In the genomic region with DNA sequence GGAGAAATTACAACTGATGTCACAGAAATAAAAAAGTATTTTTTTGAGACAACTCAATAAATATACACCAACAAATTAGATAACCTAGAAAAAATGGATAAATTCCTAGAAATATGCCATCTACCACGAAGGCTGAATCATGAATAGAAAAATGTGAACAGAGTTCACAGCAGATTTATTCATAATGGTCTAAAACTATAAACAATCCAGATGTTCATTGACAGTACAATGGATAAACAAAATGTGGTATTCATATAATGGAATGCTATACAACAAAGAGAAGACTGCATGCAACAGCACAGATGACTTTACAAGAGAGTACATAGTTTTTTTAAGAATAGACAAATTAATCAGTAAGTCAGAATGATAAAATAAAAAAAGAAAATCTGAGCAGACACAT, we compare ENCODE assay signal across 19 cellular contexts. TPM values are rescaled to one million over a fixed set of nuclear protein-coding genes. Genes with fewer than 3 reads are reported as not detected.
A peak's percentile ranks its signal among the peaks of the same experiment; 100 is the strongest.
DNase-seq lines count a peak whose midpoint lies in the region; ATAC-seq, FAIRE-seq and TF ChIP-seq lines count a peak whose summit lies in the region.
"Had no signal": no experiment of that assay in that cellular context is flagged by ENCODE, and none has a peak within 500 bp of the region (broad histone marks: within the 10 kb centered on the region; RNA-seq: fewer than 3 reads in every experiment).

No MANE protein-coding gene starts in this region.

- DNase-seq in AG09319 (ENCODE audit: extremely low read depth, low read depth), result peak; percentile 38
- peak; percentile 79 for DNase-seq in HCEC 1CT
- peak; percentile 22 for DNase-seq in astrocyte (ENCODE audit: low read depth)
- peak; percentile 66 for DNase-seq in fibroblast of the aortic adventitia (ENCODE audit: low read depth)
- no peak for DNase-seq in G401 (ENCODE audit: low spot score)
- DNase-seq in T-helper 2 cell, result no peak
- no peak for DNase-seq in activated CD4-positive, alpha-beta T cell treated with anti-CD3 and anti-CD28 coated beads for 36 hours
- no peak for DNase-seq in activated gamma-delta T cell treated with Interleukin-2 at 50 U/mL for 16 hours
- DNase-seq: CD8-positive, alpha-beta T cell; KBM-7; MG63; NCI-H1105; NCI-H187 treated with DMSO at 0.1 percent for 48 hours; NCI-H2171 treated with DMSO at 0.1 percent for 48 hours; NCI-H774; Right ventricle myocardium superior had no signal

- H3K4me2 ChIP-seq in astrocyte (ENCODE audit: low read length), result no peak overlapping the region

- no peak overlapping the region for H3K9ac ChIP-seq in astrocyte (ENCODE audit: low read length)

- peaks cover 20% of the 10 kb centered on the region for H4K20me1 ChIP-seq in astrocyte (ENCODE audit: insufficient read depth, low read length)

- H3K27ac ChIP-seq in astrocyte (ENCODE audit: low read depth, low read length), result no peak overlapping the region

- no peaks in the 10 kb centered on the region for H3K9me3 ChIP-seq in astrocyte (ENCODE audit: insufficient read depth, low read depth, low read length)
- H3K9me3 ChIP-seq: MG63 had no signal

- peaks cover 48% of the 10 kb centered on the region for H3K79me2 ChIP-seq in astrocyte (ENCODE audit: insufficient read depth, low read length)

- no peaks in the 10 kb centered on the region for H3K27me3 Mint-ChIP-seq in astrocyte (ENCODE audit: low read depth, unreplicated experiment)
- no peaks in the 10 kb centered on the region for H3K27me3 Mint-ChIP-seq in activated CD4-positive, alpha-beta T cell treated with anti-CD3 and anti-CD28 coated beads for 36 hours

- peaks cover 4% of the 10 kb centered on the region for H3K36me3 ChIP-seq in astrocyte (ENCODE audit: insufficient read depth, low read length)

- peaks cover 2% of the 10 kb centered on the region for H3K4me1 ChIP-seq in astrocyte (ENCODE audit: insufficient read depth, low read length)

- H3K36me3 Mint-ChIP-seq in astrocyte (ENCODE audit: low read depth, unreplicated experiment), result peaks cover 16% of the 10 kb centered on the region
- peaks cover 11% of the 10 kb centered on the region for H3K36me3 Mint-ChIP-seq in activated CD4-positive, alpha-beta T cell treated with anti-CD3 and anti-CD28 coated beads for 36 hours (ENCODE audit: low read depth)

- H3K4me3 Mint-ChIP-seq in astrocyte (ENCODE audit: unreplicated experiment), result no peak overlapping the region
- no peak overlapping the region for H3K4me3 Mint-ChIP-seq in activated CD4-positive, alpha-beta T cell treated with anti-CD3 and anti-CD28 coated beads for 36 hours
- H3K4me3 Mint-ChIP-seq: CD8-positive, alpha-beta T cell had no signal

- H3K4me3 ChIP-seq in astrocyte (ENCODE audit: insufficient read depth, low read depth, low read length) (no peak overlapping the region), fibroblast of the aortic adventitia (ENCODE audit: low read depth, low read length) (no peak overlapping the region)
- H3K4me3 ChIP-seq: MG63 had no signal

- TF ChIP-seq CTCF in AG09319 (IDR thresholded peaks at IDR 0.05; ENCODE audit: low read depth, low read length) (no peak), astrocyte (IDR thresholded peaks at IDR 0.05; ENCODE audit: insufficient read depth, low read depth, low read length) (no peak), fibroblast of the aortic adventitia (IDR thresholded peaks at IDR 0.05; ENCODE audit: insufficient read depth, low read length) (no peak)

- FAIRE-seq in astrocyte (lab: Jason Lieb, UNC), result no peak
- FAIRE-seq: GM18507 had no signal

- in situ Hi-C loops in G401 (cut with HindIII; ENCODE audit: low sequenced_read_pairs), result no loop called here

- no peaks in the 10 kb centered on the region for H3K27me3 ChIP-seq in astrocyte (ENCODE audit: insufficient read depth, low read length)
- H3K27me3 ChIP-seq: MG63 had no signal

- H3K4me1 Mint-ChIP-seq in astrocyte (ENCODE audit: low read depth, unreplicated experiment), result no peaks in the 10 kb centered on the region
- H3K4me1 Mint-ChIP-seq in activated CD4-positive, alpha-beta T cell treated with anti-CD3 and anti-CD28 coated beads for 36 hours, result peaks cover 3% of the 10 kb centered on the region

- H2AFZ ChIP-seq in astrocyte (ENCODE audit: low read depth, low read length), result no peak overlapping the region

- ATAC-seq in activated CD4-positive, alpha-beta T cell treated with anti-CD3 and anti-CD28 coated beads for 36 hours, result no peak
- ATAC-seq: CD8-positive, alpha-beta T cell; HCT116; Panc1 had no signal

- peaks cover 2% of the 10 kb centered on the region for H3K9me3 Mint-ChIP-seq in astrocyte (ENCODE audit: unreplicated experiment)
- H3K9me3 Mint-ChIP-seq in activated CD4-positive, alpha-beta T cell treated with anti-CD3 and anti-CD28 coated beads for 36 hours (ENCODE audit: low read depth), result peaks cover 6% of the 10 kb centered on the region
- H3K9me3 Mint-ChIP-seq: CD8-positive, alpha-beta T cell had no signal

- intact Hi-C loops in activated CD4-positive, alpha-beta T cell treated with anti-CD3 and anti-CD28 coated beads for 36 hours (cut with DNase I, micrococcal nuclease), result no loop called here

- CTCF ChIA-PET in activated CD4-positive, alpha-beta T cell treated with anti-CD3 and anti-CD28 coated beads for 36 hours (lab: Charles Lee), result interaction anchor here (0.6 kb wide), 1 partner anchor 96 kb away, joined by 3 read pairs; no protein-coding TSS in a partner anchor

- H3K27ac Mint-ChIP-seq in astrocyte (ENCODE audit: unreplicated experiment), result no peak overlapping the region
- no peak overlapping the region for H3K27ac Mint-ChIP-seq in activated CD4-positive, alpha-beta T cell treated with anti-CD3 and anti-CD28 coated beads for 36 hours
- H3K27ac Mint-ChIP-seq: CD8-positive, alpha-beta T cell had no signal

- POLR2A ChIA-PET in activated CD4-positive, alpha-beta T cell treated with anti-CD3 and anti-CD28 coated beads for 36 hours (lab: Charles Lee), result no interaction called here

RNA-seq across cellular contexts. Expression of gene CLOCK, which starts 55.2 kb away (rescaled TPM):
- 20.4 and 21.4 TPM in 2 replicates for total RNA-seq in astrocyte
- 24.8 and 39.0 TPM in 2 replicates for total RNA-seq in fibroblast of the aortic adventitia (ENCODE audit: low replicate concordance)
- 9.9 and 14.3 TPM in 2 replicates for total RNA-seq in G401 (2014; rRNA removed; shearing (Covaris generic))
- 10 to 100 TPM; 10.4 to 13.3 TPM for total RNA-seq in activated CD4-positive, alpha-beta T cell treated with anti-CD3 and anti-CD28 coated beads for 36 hours

Comparison
In these comparisons a context has a peak if more than half of its experiments do, and no peak if none do; other contexts are left out.
1. DNase-seq: peak in AG09319 (single experiment), HCEC 1CT (single experiment), astrocyte (single experiment) and fibroblast of the aortic adventitia (single experiment); none in G401 (single experiment), T-helper 2 cell (0 of 5), activated CD4-positive, alpha-beta T cell treated with anti-CD3 and anti-CD28 coated beads for 36 hours (single experiment) and activated gamma-delta T cell treated with Interleukin-2 at 50 U/mL for 16 hours (single experiment).